In the genomic region with DNA sequence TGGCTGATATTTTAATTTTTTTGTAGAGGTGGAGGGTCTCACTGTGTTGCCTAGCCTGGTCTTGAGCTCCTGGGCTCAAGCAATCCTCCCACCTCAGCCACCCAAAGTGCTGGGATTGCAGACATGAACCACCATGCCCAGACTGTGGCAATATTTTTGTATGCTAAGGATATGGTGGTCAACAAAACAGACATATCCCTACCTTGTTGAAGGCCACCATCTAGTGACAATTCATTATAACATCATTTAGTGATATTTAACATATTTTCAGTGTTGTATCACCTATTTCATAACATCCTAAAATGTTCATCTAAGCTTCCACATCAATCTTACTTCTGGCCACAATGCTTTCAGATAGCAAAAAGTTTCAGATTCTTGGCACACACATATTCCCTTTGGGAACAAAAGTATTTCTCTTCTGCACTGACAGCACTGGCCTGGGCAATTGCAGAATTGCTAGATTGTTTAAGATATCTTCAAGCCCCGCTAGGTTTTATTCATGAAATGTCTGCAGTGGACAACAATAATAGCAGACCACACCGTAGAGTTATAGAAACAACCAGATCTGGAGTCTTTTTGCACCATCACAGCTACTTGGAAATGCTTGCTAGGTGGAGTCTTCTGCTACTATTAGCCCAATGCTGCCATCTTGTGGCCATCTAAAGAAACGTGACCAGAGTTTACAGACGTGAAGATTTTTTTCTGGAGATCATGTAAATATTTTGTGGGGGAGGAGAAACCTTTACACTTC, we compare ENCODE assay signal across 8 cellular contexts. TPM values are rescaled to one million over a fixed set of nuclear protein-coding genes. Genes with fewer than 3 reads are reported as not detected.
DNase-seq lines count a peak whose midpoint lies in the region; ATAC-seq and TF ChIP-seq lines count a peak whose summit lies in the region.

No MANE protein-coding gene starts in this region.

- H3K36me3 ChIP-seq in A673 (ENCODE audit: insufficient read depth, low read length, poor library complexity, severe bottlenecking), result no peaks in the 10 kb centered on the region

- peak; percentile 47 for ATAC-seq in GM18502 (IDR thresholded peaks at IDR 0.05; ENCODE audit: poor library complexity, unreplicated experiment)
- ATAC-seq in HG03095 (IDR thresholded peaks at IDR 0.05; ENCODE audit: unreplicated experiment), result peak; percentile 30

- CTCF ChIA-PET in A673 (lab: Charles Lee), result interaction anchor here (0.8 to 2.4 kb wide), 4 partner anchors 12 to 113 kb away, joined by 4 to 29 read pairs (median 14); a partner anchor contains a TSS

- no peaks in the 10 kb centered on the region for H3K27me3 ChIP-seq in A673 (replicated peaks; ENCODE audit: insufficient read depth, low read depth, low read length, poor library complexity)

- no peak overlapping the region for H3K27ac ChIP-seq in A673 (ENCODE audit: low read depth, low read length, poor library complexity, severe bottlenecking)

- peaks cover 3% of the 10 kb centered on the region for H3K4me1 ChIP-seq in A673 (ENCODE audit: insufficient read depth, low read length, poor library complexity, severe bottlenecking)

- no TSS peak for BruUV-seq in A673 (replicated peaks; lab: Mats Ljungman, UMichigan)

- peak; percentile 85 for DNase-seq in A673 (ENCODE audit: low spot score)
- DNase-seq in NCI-H2196 treated with DMSO at 0.1 percent for 48 hours (lab: John Stamatoyannopoulos, UW; ENCODE audit: unreplicated experiment), result peak; percentile 40
- peak; percentile 32 to 52 (median 45) for DNase-seq in activated CD4-positive, CD25-positive, alpha-beta regulatory T cell (lab: John Stamatoyannopoulos, UW)
- peak; percentile 49 to 87 for DNase-seq in cerebellar nuclear complex (lab: John Stamatoyannopoulos, UW)
- peak; percentile 89 for DNase-seq in left kidney (ENCODE audit: low read depth, low spot score)
- DNase-seq in stimulated activated CD4-positive, alpha-beta T cell treated with anti-CD3 and anti-CD28 coated beads, Interleukin-4, amount 100 ng/mL, for 48 hours (ENCODE audit: low read depth in 2 of 2), result peak; percentile 40 to 45

- intact Hi-C loops in A673 (cut with micrococcal nuclease; ENCODE audit: unreplicated experiment), result loop anchor here (1.0 to 5.0 kb wide), 4 partner anchors 82 to 852 kb away; a partner anchor contains a TSS

- no peaks in the 10 kb centered on the region for H3K9me3 ChIP-seq in A673 (ENCODE audit: low read depth, low read length, poor library complexity, severe bottlenecking)

- peak; percentile 82 for TF ChIP-seq CTCF in A673 (conservative IDR thresholded peaks at IDR 0.05; ENCODE audit: low read depth, low read length)

- POLR2A ChIA-PET in A673 (lab: Charles Lee; ENCODE audit: low non-redundant PET), result no interaction called here

- no peak overlapping the region for H3K4me3 ChIP-seq in A673 (ENCODE audit: low read depth, low read length, poor library complexity, severe bottlenecking)

RNA-seq across cellular contexts. Expression of a gene that starts 58.4 kb away (rescaled TPM):
- total RNA-seq in A673 (2021), result 147 and 182 TPM in 2 replicates
